ENCODE assay signal across 1 cellular context in genomic region chr19:5104871-5105351, GRCh38.
A peak's percentile ranks its signal among the peaks of the same experiment; 100 is the strongest.
TF ChIP-seq lines count a peak whose summit lies in the region.

No MANE protein-coding gene starts in this region.

TF ChIP-seq in HepG2, 621 proteins besides CTCF, POLR2A, EP300 and RAD21 (continued from another document):
- TF ChIP-seq ZNF687 (CRISPR knock-in tag; IDR thresholded peaks at IDR 0.05) (peak; percentile 49), ZFP91 (CRISPR knock-in tag; IDR thresholded peaks at IDR 0.05; ENCODE audit: borderline replicate concordance) (0 out of 2 replicates have a peak, but pooled peaks have one; percentile 37), SMAD9 (CRISPR knock-in tag; IDR thresholded peaks at IDR 0.05) (no peak), NRL (CRISPR knock-in tag; IDR thresholded peaks at IDR 0.05; ENCODE audit: borderline replicate concordance) (0 out of 2 replicates have a peak, but pooled peaks have one; percentile 21), HNRNPL (IDR thresholded peaks at IDR 0.05; ENCODE audit: low read depth, low read length) (0 out of 2 replicates have a peak, but pooled peaks have one; percentile 68), MAZ (IDR thresholded peaks at IDR 0.05; ENCODE audit: borderline replicate concordance, low read depth, low read length) (no peak), MAZ (CRISPR knock-in tag; IDR thresholded peaks at IDR 0.05; ENCODE audit: low read depth) (0 out of 2 replicates have a peak, but pooled peaks have one; percentile 27), HNF4G (IDR thresholded peaks at IDR 0.05; ENCODE audit: borderline replicate concordance, low read depth, low read length) (peak; percentile 52; the same call in 1 of the 2 replicates), HNF4G (CRISPR knock-in tag; IDR thresholded peaks at IDR 0.05; ENCODE audit: borderline replicate concordance, low read depth) (no peak), HNF4A (CRISPR knock-in tag; IDR thresholded peaks at IDR 0.05) (peak; percentile 74), MLLT10 (CRISPR knock-in tag; IDR thresholded peaks at IDR 0.05) (no peak), DNMT3B (CRISPR knock-in tag; conservative IDR thresholded peaks at IDR 0.05) (no peak), ZNF543 (CRISPR knock-in tag; IDR thresholded peaks at IDR 0.05) (no peak), PATZ1 (CRISPR knock-in tag; IDR thresholded peaks at IDR 0.05) (peak; percentile 24; the same call in 1 of the 2 replicates), POLR2AphosphoS5 (IDR thresholded peaks at IDR 0.05; ENCODE audit: low read depth, low read length) (no peak), ZNF841 (CRISPR knock-in tag; IDR thresholded peaks at IDR 0.05; ENCODE audit: borderline replicate concordance) (no peak), AGO2 (optimal IDR thresholded peaks at IDR 0.05; ENCODE audit: low read depth, low read length) (peak; percentile 42), BCL3 (CRISPR knock-in tag; IDR thresholded peaks at IDR 0.05) (no peak), ZNF768 (CRISPR knock-in tag; IDR thresholded peaks at IDR 0.05) (peak; percentile 10; the same call in 1 of the 2 replicates)
